19 cellular contexts compared by ENCODE assay signal in the genomic region with DNA sequence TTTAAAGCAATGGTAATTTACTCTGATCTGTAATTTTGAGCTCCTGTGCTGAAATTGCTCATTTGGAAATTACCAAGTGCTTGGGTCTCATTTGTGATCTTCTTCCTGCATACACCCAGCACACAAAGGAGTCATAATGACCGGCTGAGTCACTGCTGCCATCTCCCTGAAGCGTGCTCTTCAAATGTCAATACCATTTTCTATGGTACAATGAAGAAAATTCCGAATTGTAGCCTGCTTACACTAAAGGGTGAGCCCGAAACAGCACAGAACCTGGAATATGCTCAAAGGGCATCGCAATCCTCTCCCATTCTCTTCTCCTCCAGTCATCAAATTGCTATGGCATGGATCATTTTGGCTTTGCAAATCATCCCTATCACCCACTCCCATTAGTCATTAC.
DNase-seq lines count a peak whose midpoint lies in the region; ATAC-seq and TF ChIP-seq lines count a peak whose summit lies in the region.
"Had no signal": no experiment of that assay in that cellular context is flagged by ENCODE, and none has a peak within 500 bp of the region (broad histone marks: within the 10 kb centered on the region; RNA-seq: fewer than 3 reads in every experiment).

No MANE protein-coding gene starts in this region.

- H3K27ac ChIP-seq in mammary epithelial cell (ENCODE audit: insufficient read depth, low read depth, low read length), result no peak overlapping the region
- H3K27ac ChIP-seq in Peyer's patch, result no peak overlapping the region
- H3K27ac ChIP-seq: thyroid gland had no signal

- in situ Hi-C loops in mammary epithelial cell (cut with MboI; ENCODE audit: low sequenced_read_pairs in 2 of 2), result no loop called here

- no peaks in the 10 kb centered on the region for H3K36me3 ChIP-seq in mammary epithelial cell (ENCODE audit: insufficient read depth, low read length)
- H3K36me3 ChIP-seq in Peyer's patch, result no peaks in the 10 kb centered on the region
- H3K36me3 ChIP-seq: thyroid gland had no signal

- no peaks in the 10 kb centered on the region for H3K36me3 Mint-ChIP-seq in activated T-cell treated with anti-CD3 and anti-CD28 coated beads, Interleukin-2, amount 50 U/mL, for 4 hours (ENCODE audit: insufficient read depth)
- H3K36me3 Mint-ChIP-seq: natural killer cell treated with Interleukin-12 subunit alpha and Interleukin-12 subunit beta and Interleukin-15 and Interleukin-18, amount 100 ng/mL, for 72 hours; stimulated activated effector memory CD8-positive, alpha-beta T cell treated with anti-CD3 and anti-CD28 coated beads, Interleukin-12 subunit alpha, Interleukin-12 subunit beta, amount 100 ng/mL, for 72 hours had no signal

- no peaks in the 10 kb centered on the region for H3K27me3 Mint-ChIP-seq in activated T-cell treated with anti-CD3 and anti-CD28 coated beads, Interleukin-2, amount 50 U/mL, for 4 hours (ENCODE audit: low read depth)

- TF ChIP-seq POLR2A in Peyer's patch (IDR thresholded peaks at IDR 0.05), result no peak

- TF ChIP-seq CTCF in mammary epithelial cell (conservative IDR thresholded peaks at IDR 0.05 in 1 of 2, IDR thresholded peaks at IDR 0.05 in 1 of 2; ENCODE audit: extremely low read depth in 1 of 2, insufficient read depth in 1 of 2, low read depth in 1 of 2, low read length in 2 of 2) (no peak), Peyer's patch (IDR thresholded peaks at IDR 0.05) (no peak)

- 51% methylated on average over 5 of the region's 5 CpGs for WGBS in mammary epithelial cell (ENCODE audit: low coverage, missing lambda C conversion rate)

- H3K4me2 ChIP-seq in mammary epithelial cell (ENCODE audit: insufficient read depth, low read depth, low read length), result no peak overlapping the region

- H3K4me3 ChIP-seq in mammary epithelial cell (replicated peaks in 1 of 3; ENCODE audit: insufficient read depth in 1 of 3, low read depth in 2 of 3, low read length in 3 of 3) (no peak overlapping the region), Peyer's patch (no peak overlapping the region)
- H3K4me3 ChIP-seq: thyroid gland had no signal

- no peak overlapping the region for H3K4me3 Mint-ChIP-seq in activated T-cell treated with anti-CD3 and anti-CD28 coated beads, Interleukin-2, amount 50 U/mL, for 4 hours
- H3K4me3 Mint-ChIP-seq: natural killer cell treated with Interleukin-12 subunit alpha and Interleukin-12 subunit beta and Interleukin-15 and Interleukin-18, amount 100 ng/mL, for 72 hours; stimulated activated effector memory CD8-positive, alpha-beta T cell treated with anti-CD3 and anti-CD28 coated beads, Interleukin-12 subunit alpha, Interleukin-12 subunit beta, amount 100 ng/mL, for 72 hours had no signal

- H4K20me1 ChIP-seq in mammary epithelial cell (ENCODE audit: insufficient read depth, low read length), result no peaks in the 10 kb centered on the region

- DNase-seq in NCI-H69 (lab: John Stamatoyannopoulos, UW) (peak; percentile 41), putamen (ENCODE audit: low spot score) (peak; percentile 27), mammary epithelial cell (no peak), Peyer's patch (no peak)
- no peak for DNase-seq in activated T-cell treated with anti-CD3 and anti-CD28 coated beads, Interleukin-2, amount 50 U/mL, for 4 hours
- DNase-seq: activated CD4-positive, alpha-beta T cell treated with anti-CD3 and anti-CD28 coated beads for 4 hours; activated CD8-positive, alpha-beta memory T cell treated with anti-CD3 and anti-CD28 coated beads, Interleukin-2, amount 50 U/mL, for 4 hours; activated naive CD4-positive, alpha-beta T cell; DMS 273 treated with DMSO at 0.1 percent for 48 hours; mesenchymal stem cell; NCI-H1694 treated with DMSO at 0.1 percent for 48 hours; small intestine; T-helper 9 cell; thyroid gland had no signal

- no peaks in the 10 kb centered on the region for H3K4me1 Mint-ChIP-seq in activated T-cell treated with anti-CD3 and anti-CD28 coated beads, Interleukin-2, amount 50 U/mL, for 4 hours (ENCODE audit: low read depth)
- H3K4me1 Mint-ChIP-seq: stimulated activated effector memory CD8-positive, alpha-beta T cell treated with anti-CD3 and anti-CD28 coated beads, Interleukin-12 subunit alpha, Interleukin-12 subunit beta, amount 100 ng/mL, for 72 hours had no signal

- ATAC-seq in GM18873 (IDR thresholded peaks at IDR 0.05; ENCODE audit: low FRiP score, unreplicated experiment) (peak; percentile 52), HG02571 (IDR thresholded peaks at IDR 0.05; ENCODE audit: unreplicated experiment) (peak; percentile 69)
- no peak for ATAC-seq in activated T-cell treated with anti-CD3 and anti-CD28 coated beads, Interleukin-2, amount 50 U/mL, for 4 hours
- ATAC-seq: esophagus mucosa; natural killer cell treated with Interleukin-12 subunit alpha and Interleukin-12 subunit beta and Interleukin-15 and Interleukin-18, amount 100 ng/mL, for 72 hours; stimulated activated effector memory CD8-positive, alpha-beta T cell treated with anti-CD3 and anti-CD28 coated beads, Interleukin-12 subunit alpha, Interleukin-12 subunit beta, amount 100 ng/mL, for 72 hours had no signal

- intact Hi-C loops in mammary epithelial cell (cut with micrococcal nuclease), result no loop called here

- H3K9ac ChIP-seq in mammary epithelial cell (ENCODE audit: insufficient read depth, low read length), result no peak overlapping the region

- H3K79me2 ChIP-seq in mammary epithelial cell (ENCODE audit: insufficient read depth, low read length), result no peaks in the 10 kb centered on the region

- H3K4me1 ChIP-seq in mammary epithelial cell (ENCODE audit: insufficient read depth, low read length) (no peaks in the 10 kb centered on the region), Peyer's patch (no peaks in the 10 kb centered on the region)
- H3K4me1 ChIP-seq: thyroid gland had no signal

- no TSS peak for BruUV-seq in mammary epithelial cell (replicated peaks; lab: Mats Ljungman, UMichigan)

- H3K9me3 ChIP-seq in mammary epithelial cell (replicated peaks; ENCODE audit: insufficient read depth, low read length), result peaks cover 3% of the 10 kb centered on the region
- H3K9me3 ChIP-seq in Peyer's patch, result no peaks in the 10 kb centered on the region
- H3K9me3 ChIP-seq: thyroid gland had no signal

- H2AFZ ChIP-seq in mammary epithelial cell (ENCODE audit: low read depth, low read length), result no peak overlapping the region

- no peaks in the 10 kb centered on the region for H3K9me3 Mint-ChIP-seq in activated T-cell treated with anti-CD3 and anti-CD28 coated beads, Interleukin-2, amount 50 U/mL, for 4 hours
- H3K9me3 Mint-ChIP-seq: natural killer cell treated with Interleukin-12 subunit alpha and Interleukin-12 subunit beta and Interleukin-15 and Interleukin-18, amount 100 ng/mL, for 72 hours; stimulated activated effector memory CD8-positive, alpha-beta T cell treated with anti-CD3 and anti-CD28 coated beads, Interleukin-12 subunit alpha, Interleukin-12 subunit beta, amount 100 ng/mL, for 72 hours had no signal

- CTCF ChIA-PET in mammary epithelial cell (lab: Charles Lee; ENCODE audit: low non-redundant PET), result no interaction called here

- dilution Hi-C loops in mammary epithelial cell (cut with HindIII; ENCODE audit: low sequenced_read_pairs), result no loop called here

- no peaks in the 10 kb centered on the region for H3K27me3 ChIP-seq in mammary epithelial cell (ENCODE audit: insufficient read depth, low read length)
- H3K27me3 ChIP-seq in Peyer's patch, result no peaks in the 10 kb centered on the region
- H3K27me3 ChIP-seq: thyroid gland had no signal

Comparison
In these comparisons a context has a peak if more than half of its experiments do, and no peak if none do; other contexts are left out.
1. ATAC-seq: peak in GM18873 (single experiment) and HG02571 (single experiment); none in activated T-cell treated with anti-CD3 and anti-CD28 coated beads, Interleukin-2, amount 50 U/mL, for 4 hours (0 of 2).
2. DNase-seq: peak in NCI-H69 (single experiment) and putamen (single experiment); none in mammary epithelial cell (single experiment), activated T-cell treated with anti-CD3 and anti-CD28 coated beads, Interleukin-2, amount 50 U/mL, for 4 hours (single experiment) and Peyer's patch (0 of 3).